In genomic region chr16:28182183-28182582, GRCh38 we compare ENCODE assay signal across 9 cellular contexts. TPM values are rescaled to one million over a fixed set of nuclear protein-coding genes. Genes with fewer than 3 reads are reported as not detected.
A peak's percentile ranks its signal among the peaks of the same experiment; 100 is the strongest.
DNase-seq lines count a peak whose midpoint lies in the region; ATAC-seq and TF ChIP-seq lines count a peak whose summit lies in the region.
"Had no signal": no experiment of that assay in that cellular context is flagged by ENCODE, and none has a peak within 500 bp of the region (broad histone marks: within the 10 kb centered on the region; RNA-seq: fewer than 3 reads in every experiment).

No MANE protein-coding gene starts in this region.

- H3K4me3 Mint-ChIP-seq in osteocyte (ENCODE audit: unreplicated experiment), result no peak overlapping the region
- H3K4me3 Mint-ChIP-seq: neural crest cell had no signal

- peaks cover 13 to 90% (median 74%) of the 10 kb centered on the region in 11 experiments for H3K36me3 ChIP-seq in BLaER1 treated with 17β-estradiol and CSF1 and Interleukin-3, amounts not matched to agents 10 nM and 100 nM
- peaks cover 47% of the 10 kb centered on the region for H3K36me3 ChIP-seq in BE2C

- H3K36me3 Mint-ChIP-seq in osteocyte (ENCODE audit: unreplicated experiment), result peaks cover 9% of the 10 kb centered on the region

- H3K9ac ChIP-seq in BLaER1 treated with 17β-estradiol and CSF1 and Interleukin-3, amounts not matched to agents 10 nM and 100 nM, result peak overlapping the region in 3 of 11 experiments; percentile 49 to 77 (median 70); a peak in 5 of 22 replicates

- no peaks in the 10 kb centered on the region for H3K9me3 Mint-ChIP-seq in osteocyte (ENCODE audit: unreplicated experiment)

- no peak for DNase-seq in RWPE1 (ENCODE audit: low spot score)
- peak; percentile 48 for DNase-seq in astrocyte of the hippocampus (ENCODE audit: low read depth, low spot score)
- no peak for DNase-seq in osteocyte (ENCODE audit: extremely low spot score, unreplicated experiment)
- DNase-seq in BE2C, result no peak
- DNase-seq in left lobe of liver (ENCODE audit: low spot score), result no peak

- peaks cover 0 to 24% (median 17%) of the 10 kb centered on the region in 11 experiments; a peak in 15 of 22 replicates for H3K9me3 ChIP-seq in BLaER1 treated with 17β-estradiol and CSF1 and Interleukin-3, amounts not matched to agents 10 nM and 100 nM (replicated peaks in 1 of 11)
- no peaks in the 10 kb centered on the region for H3K9me3 ChIP-seq in BE2C

- no peaks in the 10 kb centered on the region for H3K27me3 ChIP-seq in BLaER1 treated with 17β-estradiol and CSF1 and Interleukin-3, amounts not matched to agents 10 nM and 100 nM
- H3K27me3 ChIP-seq in BE2C, result no peaks in the 10 kb centered on the region

- POLR2A ChIA-PET in RWPE1 (lab: Yijun Ruan, JAX; ENCODE audit: low non-redundant PET), result no interaction called here

- H3K4me1 Mint-ChIP-seq in osteocyte (ENCODE audit: unreplicated experiment), result peaks cover 61% of the 10 kb centered on the region

- peak overlapping the region; percentile 88 for H3K27ac Mint-ChIP-seq in osteocyte (ENCODE audit: unreplicated experiment)

- TF ChIP-seq CTCF in RWPE1 (conservative IDR thresholded peaks at IDR 0.05; ENCODE audit: low read depth) (no peak), osteocyte (IDR thresholded peaks at IDR 0.05) (no peak), BE2C (IDR thresholded peaks at IDR 0.05; ENCODE audit: low read depth, low read length) (no peak)

- peaks cover 0 to 100% (median 67%) of the 10 kb centered on the region in 11 experiments; a peak in 17 of 22 replicates for H4K20me1 ChIP-seq in BLaER1 treated with 17β-estradiol and CSF1 and Interleukin-3, amounts not matched to agents 10 nM and 100 nM

- H3K4me2 ChIP-seq in BLaER1 treated with 17β-estradiol and CSF1 and Interleukin-3, amounts not matched to agents 10 nM and 100 nM, result peak overlapping the region in 8 of 11 experiments; percentile 28 to 88 (median 74); a peak in 15 of 22 replicates

- CTCF ChIA-PET in RWPE1 (lab: Yijun Ruan, JAX), result interaction anchor here (0.6 kb wide), 1 partner anchor 59 kb away, joined by 6 read pairs; no protein-coding TSS in a partner anchor

- H3K4me1 ChIP-seq in BLaER1 treated with 17β-estradiol and CSF1 and Interleukin-3, amounts not matched to agents 10 nM and 100 nM, result peaks cover 16 to 97% (median 40%) of the 10 kb centered on the region in 10 experiments; a peak in 19 of 20 replicates
- peaks cover 11% of the 10 kb centered on the region for H3K4me1 ChIP-seq in BE2C

- ATAC-seq in GM19035 (IDR thresholded peaks at IDR 0.05; ENCODE audit: unreplicated experiment), result no peak
- no peak for ATAC-seq in GM18517 (IDR thresholded peaks at IDR 0.05; ENCODE audit: unreplicated experiment)
- ATAC-seq in left lobe of liver, result no peak

- no peak overlapping the region for H3K4me3 ChIP-seq in BLaER1 treated with 17β-estradiol and CSF1 and Interleukin-3, amounts not matched to agents 10 nM and 100 nM
- H3K4me3 ChIP-seq in BE2C (ENCODE audit: low read depth, low read length), result no peak overlapping the region

- H3K27me3 Mint-ChIP-seq in osteocyte (ENCODE audit: unreplicated experiment), result no peaks in the 10 kb centered on the region

- peak overlapping the region in 7 of 11 experiments; percentile 55 to 89 (median 80); a peak in 14 of 22 replicates for H3K27ac ChIP-seq in BLaER1 treated with 17β-estradiol and CSF1 and Interleukin-3, amounts not matched to agents 10 nM and 100 nM
- H3K27ac ChIP-seq in RWPE1, result peak overlapping the region; percentile 71

RNA-seq across cellular contexts. Expression of gene XPO6, which starts 29.6 kb away (rescaled TPM):
- total RNA-seq in osteocyte (128 and 138 TPM in 2 replicates), left lobe of liver (46.2 TPM)
- 164 TPM for polyA plus RNA-seq in BE2C (2012; ENCODE audit: insufficient read depth, insufficient read length, low read depth)
